In genomic region chr19:38975214-38975860, GRCh38 we compare ENCODE assay signal across 1 cellular context.
TF ChIP-seq lines count a peak whose summit lies in the region.

Gene FBXO17, minus strand, starts transcription at chr19:38975742. Its CDS starts 25,423 bp downstream, at chr19:38950319.

TF ChIP-seq in HepG2, 621 proteins besides CTCF, POLR2A, EP300 and RAD21 (continued from another document and continues in another):
- TF ChIP-seq FOXP4 (CRISPR knock-in tag; IDR thresholded peaks at IDR 0.05): no peak
- no peak for TF ChIP-seq TP53 (CRISPR knock-in tag; conservative IDR thresholded peaks at IDR 0.05)
- no peak for TF ChIP-seq ELF4 (CRISPR knock-in tag; IDR thresholded peaks at IDR 0.05; ENCODE audit: borderline replicate concordance)
- no peak for TF ChIP-seq NCOA5 (CRISPR knock-in tag; IDR thresholded peaks at IDR 0.05)
- 0 out of 2 replicates have a peak, but pooled peaks have one; percentile 56 for TF ChIP-seq HES4 (CRISPR knock-in tag; IDR thresholded peaks at IDR 0.05; ENCODE audit: borderline replicate concordance)
- TF ChIP-seq ZBTB3 (CRISPR knock-in tag; IDR thresholded peaks at IDR 0.05; ENCODE audit: borderline replicate concordance, low read depth): no peak
- no peak for TF ChIP-seq ZBTB40 (IDR thresholded peaks at IDR 0.05)
- no peak for TF ChIP-seq ZBTB40 (CRISPR knock-in tag; IDR thresholded peaks at IDR 0.05)
- no peak for TF ChIP-seq ZNF543 (CRISPR knock-in tag; IDR thresholded peaks at IDR 0.05)
- TF ChIP-seq ZNF776 (CRISPR knock-in tag; IDR thresholded peaks at IDR 0.05): peak; percentile 84; the same call in 1 of the 2 replicates
- TF ChIP-seq PCBP2 (optimal IDR thresholded peaks at IDR 0.05; ENCODE audit: low read depth, low read length, poor library complexity, severe bottlenecking): no peak
- no peak for TF ChIP-seq TEAD3 (CRISPR knock-in tag; optimal IDR thresholded peaks at IDR 0.05; ENCODE audit: borderline replicate concordance)
- TF ChIP-seq PHF20 (CRISPR knock-in tag; IDR thresholded peaks at IDR 0.05): 0 out of 2 replicates have a peak, but pooled peaks have one; percentile 14
- TF ChIP-seq ZFP62 (CRISPR knock-in tag; IDR thresholded peaks at IDR 0.05): no peak
- TF ChIP-seq MXI1 (IDR thresholded peaks at IDR 0.05; ENCODE audit: borderline replicate concordance, low read depth, low read length): peak; percentile 27; the same call in 1 of the 3 replicates
- no peak for TF ChIP-seq TCF12 (IDR thresholded peaks at IDR 0.05)
- peak; percentile 80 for TF ChIP-seq TCF12 (CRISPR knock-in tag; IDR thresholded peaks at IDR 0.05)
- no peak for TF ChIP-seq KAT8 (CRISPR knock-in tag; IDR thresholded peaks at IDR 0.05)
- no peak for TF ChIP-seq SATB2 (CRISPR knock-in tag; IDR thresholded peaks at IDR 0.05)
- peak; percentile 47; the same call in 1 of the 2 replicates for TF ChIP-seq ZNF710 (CRISPR knock-in tag; IDR thresholded peaks at IDR 0.05; ENCODE audit: borderline replicate concordance)
- TF ChIP-seq THAP9 (CRISPR knock-in tag; IDR thresholded peaks at IDR 0.05; ENCODE audit: borderline replicate concordance): no peak; the same call in 1 of the 2 replicates
- TF ChIP-seq HOXA5 (CRISPR knock-in tag; IDR thresholded peaks at IDR 0.05): peak; percentile 19; the same call in 1 of the 2 replicates
- 0 out of 2 replicates have a peak, but pooled peaks have one; percentile 16 for TF ChIP-seq ZNF746 (CRISPR knock-in tag; IDR thresholded peaks at IDR 0.05)
- TF ChIP-seq CCAR2 (optimal IDR thresholded peaks at IDR 0.05; ENCODE audit: low read depth, low read length): no peak
- TF ChIP-seq ZNF407 (CRISPR knock-in tag; IDR thresholded peaks at IDR 0.05; ENCODE audit: not compliant biosample characterization): peak; percentile 55
- TF ChIP-seq KDM5A (IDR thresholded peaks at IDR 0.05; ENCODE audit: borderline replicate concordance, low read length): 0 out of 2 replicates have a peak, but pooled peaks have one; percentile 1
- no peak for TF ChIP-seq ZNF589 (CRISPR knock-in tag; conservative IDR thresholded peaks at IDR 0.05)
- no peak for TF ChIP-seq ZNF33A (CRISPR knock-in tag; IDR thresholded peaks at IDR 0.05; ENCODE audit: borderline replicate concordance)
- no peak for TF ChIP-seq ZNF576 (CRISPR knock-in tag; IDR thresholded peaks at IDR 0.05)
- peak; percentile 30; the same call in 1 of the 2 replicates for TF ChIP-seq POGZ (CRISPR knock-in tag; IDR thresholded peaks at IDR 0.05)
- peak; percentile 49 for TF ChIP-seq HDAC1 (CRISPR knock-in tag; IDR thresholded peaks at IDR 0.05)
